In genomic region chr15:65413051-65413759, GRCh38 we compare ENCODE assay signal across 18 cellular contexts. TPM values are rescaled to one million over a fixed set of nuclear protein-coding genes. Genes with fewer than 3 reads are reported as not detected.
DNase-seq lines count a peak whose midpoint lies in the region; ATAC-seq, FAIRE-seq and TF ChIP-seq lines count a peak whose summit lies in the region.
"Had no signal": no experiment of that assay in that cellular context is flagged by ENCODE, and none has a peak within 500 bp of the region (broad histone marks: within the 10 kb centered on the region; RNA-seq: fewer than 3 reads in every experiment).

No MANE protein-coding gene starts in this region.

- no peak for TF ChIP-seq CTCF in adrenal gland (IDR thresholded peaks at IDR 0.05)
- no peak for TF ChIP-seq CTCF in kidney (IDR thresholded peaks at IDR 0.05; ENCODE audit: borderline replicate concordance, extremely low read depth, insufficient read depth)
- TF ChIP-seq CTCF in sigmoid colon (IDR thresholded peaks at IDR 0.05), result no peak

- H3K9me3 ChIP-seq in adrenal gland (replicated peaks in 1 of 3) (no peaks in the 10 kb centered on the region), kidney (ENCODE audit: control insufficient read depth in 1 of 2, low read length in 2 of 2) (no peaks in the 10 kb centered on the region), skeletal muscle tissue (ENCODE audit: control insufficient read depth in 3 of 3, low read length in 3 of 3) (no peaks in the 10 kb centered on the region), sigmoid colon (no peaks in the 10 kb centered on the region)
- H3K9me3 ChIP-seq: BE2C, SJCRH30 had no signal

- H3K27me3 ChIP-seq in adrenal gland, result no peaks in the 10 kb centered on the region
- no peaks in the 10 kb centered on the region for H3K27me3 ChIP-seq in skeletal muscle tissue (ENCODE audit: control insufficient read depth in 3 of 3, insufficient read depth in 3 of 3, low read length in 3 of 3)
- peaks cover 0 to 20% (median 8%) of the 10 kb centered on the region in 3 donors for H3K27me3 ChIP-seq in sigmoid colon
- H3K27me3 ChIP-seq: BE2C, SJCRH30 had no signal

- H3K9ac ChIP-seq in kidney (ENCODE audit: low read length in 2 of 2), result no peak overlapping the region
- no peak overlapping the region for H3K9ac ChIP-seq in skeletal muscle tissue (ENCODE audit: low read depth in 1 of 3, low read length in 3 of 3)

- H3K27ac ChIP-seq in adrenal gland (no peak overlapping the region), kidney (ENCODE audit: low read depth in 2 of 2, low read length in 2 of 2) (no peak overlapping the region), skeletal muscle tissue (ENCODE audit: low read depth, low read length) (peak overlapping the region; percentile 96), sigmoid colon (no peak overlapping the region)
- H3K27ac ChIP-seq: 22Rv1, PC-9 had no signal

- no peak for ATAC-seq in GM18861 (IDR thresholded peaks at IDR 0.05; ENCODE audit: unreplicated experiment)
- no peak for ATAC-seq in GM19452 (IDR thresholded peaks at IDR 0.05; ENCODE audit: unreplicated experiment)
- ATAC-seq: HepG2 had no signal

- H3K4me3 ChIP-seq in adrenal gland, result no peak overlapping the region
- H3K4me3 ChIP-seq in kidney (ENCODE audit: low read length in 2 of 2), result no peak overlapping the region
- H3K4me3 ChIP-seq in skeletal muscle tissue (ENCODE audit: low read length in 3 of 3), result no peak overlapping the region
- H3K4me3 ChIP-seq in sigmoid colon, result no peak overlapping the region
- H3K4me3 ChIP-seq: PC-9, SJCRH30 had no signal

- no peak for TF ChIP-seq EP300 in sigmoid colon (IDR thresholded peaks at IDR 0.05)

- TF ChIP-seq POLR2A in adrenal gland (IDR thresholded peaks at IDR 0.05), result no peak
- TF ChIP-seq POLR2A in sigmoid colon (IDR thresholded peaks at IDR 0.05), result no peak

- intact Hi-C loops in adrenal gland (cut with DNase I) (no loop called here), kidney (cut with DNase I) (no loop called here), sigmoid colon (cut with DNase I) (no loop called here)

- H3K4me1 ChIP-seq in adrenal gland (replicated peaks in 1 of 2), result peaks cover 0 to 23% of the 10 kb centered on the region in 2 donors
- no peaks in the 10 kb centered on the region for H3K4me1 ChIP-seq in kidney (ENCODE audit: control insufficient read depth in 1 of 2, insufficient read depth in 1 of 2, low read depth in 1 of 2, low read length in 2 of 2)
- H3K4me1 ChIP-seq in skeletal muscle tissue (ENCODE audit: control insufficient read depth in 3 of 3, insufficient read depth in 3 of 3, low read length in 3 of 3), result peaks cover 49 to 83% (median 56%) of the 10 kb centered on the region in 3 donors
- H3K4me1 ChIP-seq in sigmoid colon, result peaks cover 0 to 8% (median 3%) of the 10 kb centered on the region in 4 donors
- H3K4me1 ChIP-seq: BE2C had no signal

- H3K36me3 ChIP-seq in adrenal gland (replicated peaks in 1 of 2) (no peaks in the 10 kb centered on the region), kidney (ENCODE audit: control insufficient read depth in 1 of 2, insufficient read depth in 2 of 2, low read length in 2 of 2) (no peaks in the 10 kb centered on the region), skeletal muscle tissue (ENCODE audit: control insufficient read depth in 3 of 3, insufficient read depth in 3 of 3, low read length in 3 of 3) (peaks cover 0 to 3% (median 0%) of the 10 kb centered on the region in 3 donors), sigmoid colon (no peaks in the 10 kb centered on the region)
- H3K36me3 ChIP-seq: BE2C, SJCRH30 had no signal

- no peak for FAIRE-seq in kidney (lab: Jason Lieb, UNC)
- FAIRE-seq: HepG2 had no signal

- DNase-seq in DMS 273 (lab: John Stamatoyannopoulos, UW; ENCODE audit: unreplicated experiment) (peak; percentile 24), DMS 273 treated with DMSO at 0.1 percent for 48 hours (lab: John Stamatoyannopoulos, UW) (no peak), adrenal gland (peak in 4 of 7 donors; percentile 28 to 45 (median 34)), kidney (peak; percentile 27), sigmoid colon (no peak)
- DNase-seq: BE2C; CD4-positive, alpha-beta T cell; HCEC 1CT; KG1; NCI-H187; NCI-H526; PC-9; SJCRH30 had no signal

RNA-seq across cellular contexts. Expression of gene IGDCC4, which starts 9.5 kb away (rescaled TPM):
- total RNA-seq in adrenal gland (10 to 100 TPM in 6 of 8 donors, 1 to 10 TPM in 2; 4.7 to 27.2 (median 13.8) TPM), kidney (4.3 TPM), skeletal muscle tissue (35.5 TPM), sigmoid colon (1 to 10 TPM in 2 of 4 donors, under 1 TPM in 2; 0.27 to 2.8 (median 0.96) TPM)
- polyA plus RNA-seq in adrenal gland (10 to 100 TPM in 2 of 3 donors, 1 to 10 TPM in 1; 8.6 to 24.3 (median 11.4) TPM), kidney (ENCODE audit: insufficient read depth, low read depth, low replicate concordance) (0.17 TPM), sigmoid colon (1 to 10 TPM in 1 of 3 donors, under 1 TPM in 2; 0.23 to 1.5 (median 0.60) TPM)
- total RNA-seq: CD4-positive, alpha-beta T cell had no signal

RNA-seq across cellular contexts. Expression of gene IGDCC3, which starts 35.4 kb away (rescaled TPM):
- total RNA-seq in adrenal gland, result under 1 TPM in 2 of 8 donors, not detected in 6; 0.27 to 0.29 TPM
- polyA plus RNA-seq in adrenal gland, result under 1 TPM in 2 of 3 donors, not detected in 1; 0.13 to 0.32 TPM
- total RNA-seq in kidney, result 0.22 TPM
- 0.49 TPM for polyA plus RNA-seq in kidney (ENCODE audit: insufficient read depth, low read depth, low replicate concordance)
- 1.0 TPM for total RNA-seq in skeletal muscle tissue
- under 1 TPM in 3 of 4 donors, not detected in 1; under 0.01 to 0.55 (median 0.41) TPM for total RNA-seq in sigmoid colon
- polyA plus RNA-seq in sigmoid colon, result under 1 TPM in 2 of 3 donors, not detected in 1; under 0.01 to 0.12 TPM
- total RNA-seq: CD4-positive, alpha-beta T cell had no signal

Comparison
In these comparisons a context has a peak if more than half of its experiments do, and no peak if none do; other contexts are left out.
1. DNase-seq: peak in DMS 273 (single experiment), adrenal gland (4 of 7) and kidney (single experiment); none in DMS 273 treated with DMSO at 0.1 percent for 48 hours (single experiment) and sigmoid colon (single experiment).